9 cellular contexts compared by ENCODE assay signal in genomic region chr19:10625762-10626138, GRCh38. TPM values are rescaled to one million over a fixed set of nuclear protein-coding genes. Genes with fewer than 3 reads are reported as not detected.
DNase-seq lines count a peak whose midpoint lies in the region; ATAC-seq and TF ChIP-seq lines count a peak whose summit lies in the region.
"Had no signal": no experiment of that assay in that cellular context is flagged by ENCODE, and none has a peak within 500 bp of the region (broad histone marks: within the 10 kb centered on the region; RNA-seq: fewer than 3 reads in every experiment).

No MANE protein-coding gene starts in this region.

- H3K9me3 Mint-ChIP-seq in chondrocyte (ENCODE audit: low read depth) = no peaks in the 10 kb centered on the region
- no peaks in the 10 kb centered on the region for H3K9me3 Mint-ChIP-seq in stimulated activated naive B cell treated with anti-CD40 and anti-IgM and Interleukin-4, amounts not matched to agents 10 μg/mL and 1 μg/mL and 100 μg/mL, for 72 hours

- no peaks in the 10 kb centered on the region for H3K27me3 Mint-ChIP-seq in chondrocyte (ENCODE audit: low read depth)
- H3K27me3 Mint-ChIP-seq in stimulated activated naive B cell treated with anti-CD40 and anti-IgM and Interleukin-4, amounts not matched to agents 10 μg/mL and 1 μg/mL and 100 μg/mL, for 72 hours = no peaks in the 10 kb centered on the region

- H3K27me3 ChIP-seq in HUES64 (ENCODE audit: insufficient read depth, low read length) = no peaks in the 10 kb centered on the region

- peaks cover 28% of the 10 kb centered on the region for H3K36me3 ChIP-seq in HUES64 (ENCODE audit: insufficient read depth, low read length)

- no peaks in the 10 kb centered on the region for H3K9me3 ChIP-seq in HUES64 (ENCODE audit: insufficient read depth, low read depth, low read length)

- H3K4me3 Mint-ChIP-seq in chondrocyte (ENCODE audit: unreplicated experiment) = peak overlapping the region; percentile 74
- no peak overlapping the region for H3K4me3 Mint-ChIP-seq in stimulated activated naive B cell treated with anti-CD40 and anti-IgM and Interleukin-4, amounts not matched to agents 10 μg/mL and 1 μg/mL and 100 μg/mL, for 72 hours

- H3K9ac ChIP-seq in HUES64 (ENCODE audit: low read depth, low read length) = peak overlapping the region; percentile 86

- H3K4me1 Mint-ChIP-seq in chondrocyte (ENCODE audit: low read depth) = peaks cover 18% of the 10 kb centered on the region
- peaks cover 17 to 47% of the 10 kb centered on the region in 2 donors for H3K4me1 Mint-ChIP-seq in stimulated activated naive B cell treated with anti-CD40 and anti-IgM and Interleukin-4, amounts not matched to agents 10 μg/mL and 1 μg/mL and 100 μg/mL, for 72 hours

- TF ChIP-seq CTCF in chondrocyte (IDR thresholded peaks at IDR 0.05) = no peak

- DNase-seq in chondrocyte (ENCODE audit: low spot score) (no peak), left kidney (ENCODE audit: low read depth, low spot score) (peak; percentile 49), globus pallidus (ENCODE audit: low spot score) (no peak), SW 1271 (lab: John Stamatoyannopoulos, UW) (no peak), SKM-1 treated with dmso at 0.1 percent for 144 hours (lab: John Stamatoyannopoulos, UW; ENCODE audit: unreplicated experiment) (no peak)
- DNase-seq in stimulated activated naive B cell treated with anti-CD40 and anti-IgM and Interleukin-4, amounts not matched to agents 10 μg/mL and 1 μg/mL and 100 μg/mL, for 72 hours = no peak
- DNase-seq: stimulated activated CD4-positive, alpha-beta T cell treated with anti-CD3 and anti-CD28 coated beads, Interleukin-4, amount 100 ng/mL, for 24 hours had no signal

- H3K27ac ChIP-seq in HUES64 (ENCODE audit: low read depth, low read length) = peak overlapping the region; percentile 59

- WGBS in HUES64 = 20% methylated on average over 10 of the region's 10 CpGs

- H3K4me1 ChIP-seq in HUES64 (ENCODE audit: insufficient read depth, low read length) = peaks cover 9% of the 10 kb centered on the region; the same call in 1 of the 2 replicates

- peaks cover 9% of the 10 kb centered on the region for H3K36me3 Mint-ChIP-seq in chondrocyte (ENCODE audit: low read depth)
- peaks cover 33 to 35% of the 10 kb centered on the region in 2 donors for H3K36me3 Mint-ChIP-seq in stimulated activated naive B cell treated with anti-CD40 and anti-IgM and Interleukin-4, amounts not matched to agents 10 μg/mL and 1 μg/mL and 100 μg/mL, for 72 hours

- ATAC-seq in stimulated activated naive B cell treated with anti-CD40 and anti-IgM and Interleukin-4, amounts not matched to agents 10 μg/mL and 1 μg/mL and 100 μg/mL, for 72 hours (replicated peaks) = no peak
- no peak for ATAC-seq in GM19328 (IDR thresholded peaks at IDR 0.05; ENCODE audit: unreplicated experiment)

- H3K27ac Mint-ChIP-seq in chondrocyte (ENCODE audit: unreplicated experiment) = peak overlapping the region; percentile 90
- peak overlapping the region; percentile 87 for H3K27ac Mint-ChIP-seq in stimulated activated naive B cell treated with anti-CD40 and anti-IgM and Interleukin-4, amounts not matched to agents 10 μg/mL and 1 μg/mL and 100 μg/mL, for 72 hours

- peak overlapping the region; percentile 69 for H3K4me3 ChIP-seq in HUES64 (ENCODE audit: low read length)

RNA-seq across cellular contexts. Expression of gene SLC44A2, which starts 0.4 kb away (rescaled TPM):
- polyA plus RNA-seq in HUES64 (2013, experiment 1 of 2) = 58.0 TPM
- 76.6 TPM for polyA plus RNA-seq in HUES64 (2013, experiment 2 of 2)
- 132 to 223 TPM (median 220 TPM) in 3 replicates for total RNA-seq in chondrocyte

RNA-seq across cellular contexts. Expression of gene ILF3, which starts 28.4 kb away (rescaled TPM):
- 346 TPM for polyA plus RNA-seq in HUES64 (2013, experiment 1 of 2)
- 330 TPM for polyA plus RNA-seq in HUES64 (2013, experiment 2 of 2)
- 156 to 234 TPM (median 171 TPM) in 3 replicates for total RNA-seq in chondrocyte

RNA-seq across cellular contexts. Expression of gene AP1M2, which starts 38.6 kb away (rescaled TPM):
- 14.7 TPM for polyA plus RNA-seq in HUES64 (2013, experiment 1 of 2)
- polyA plus RNA-seq in HUES64 (2013, experiment 2 of 2) = 17.5 TPM
- total RNA-seq in chondrocyte = 0.45 TPM in 1 of 3 replicates, not detected in the others

RNA-seq across cellular contexts. Expression of gene CDKN2D, which starts 57.0 kb away (rescaled TPM):
- polyA plus RNA-seq in HUES64 (2013, experiment 1 of 2) = 2.4 TPM
- 3.7 TPM for polyA plus RNA-seq in HUES64 (2013, experiment 2 of 2)
- 8.3 to 12.0 TPM (median 10.4 TPM) in 3 replicates for total RNA-seq in chondrocyte

RNA-seq across cellular contexts. Expression of gene KRI1, which starts 59.9 kb away (rescaled TPM):
- 27.0 TPM for polyA plus RNA-seq in HUES64 (2013, experiment 1 of 2)
- 24.5 TPM for polyA plus RNA-seq in HUES64 (2013, experiment 2 of 2)
- 14.2 to 16.1 TPM (median 15.4 TPM) in 3 replicates for total RNA-seq in chondrocyte
